30 cellular contexts compared by ENCODE assay signal in the genomic region with DNA sequence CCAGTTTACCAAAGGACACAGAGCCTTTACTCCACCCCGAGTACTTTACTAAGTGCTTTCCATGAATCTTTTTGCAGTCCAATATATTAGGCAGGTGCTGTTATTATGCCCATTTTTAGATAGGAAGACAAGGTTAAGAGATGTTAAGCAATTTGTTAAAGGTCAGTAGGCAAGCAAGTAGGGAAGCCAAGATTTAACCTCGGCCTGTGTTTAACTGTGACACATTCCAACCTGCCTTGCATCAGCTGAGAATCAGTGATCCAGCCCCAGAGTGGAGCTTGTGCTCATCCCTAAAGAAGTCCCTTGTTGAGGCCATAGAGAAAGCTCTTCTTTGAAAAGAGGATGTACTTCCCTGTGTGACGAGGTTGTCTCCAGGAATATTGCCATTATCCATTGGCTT.
"Had no signal": no experiment of that assay in that cellular context is flagged by ENCODE, and none has a peak within 500 bp of the region (broad histone marks: within the 10 kb centered on the region; RNA-seq: fewer than 3 reads in every experiment).

No MANE protein-coding gene starts in this region.

- H3K9me3 ChIP-seq: ovary, prostate gland, spleen, stomach, thoracic aorta, thyroid gland, tibial nerve, upper lobe of right lung, vagina had no signal

- H3K4me3 Mint-ChIP-seq: naive thymus-derived CD4-positive, alpha-beta T cell; natural killer cell; nephron; neural progenitor cell; stimulated activated effector memory CD8-positive, alpha-beta T cell treated with anti-CD3 and anti-CD28 coated beads, Interleukin-12 subunit alpha, Interleukin-12 subunit beta, amount 100 ng/mL, for 72 hours; stimulated activated naive B cell treated with anti-CD40 and anti-IgM and Interleukin-4, amounts not matched to agents 10 μg/mL and 1 μg/mL and 100 μg/mL, for 72 hours; stimulated activated naive CD8-positive, alpha-beta T cell treated with anti-CD3 and anti-CD28 coated beads, Interleukin-15, Interleukin-2, amounts not matched to agents 100 ng/mL and 50 ng/mL, for 24 hours; type B pancreatic cell had no signal

- H3K4me1 ChIP-seq: neural progenitor cell, parathyroid adenoma, prostate gland, spleen, stomach, thyroid gland, tibial nerve, upper lobe of right lung had no signal

- H3K4me2 ChIP-seq: neural progenitor cell, smooth muscle cell had no signal

- H3K9ac ChIP-seq: neural progenitor cell, parathyroid adenoma had no signal

- H3K27ac ChIP-seq: neural progenitor cell, ovary, parathyroid adenoma, prostate gland, spleen, stomach, thoracic aorta, thyroid gland, tibial nerve, upper lobe of right lung, vagina had no signal

- DNase-seq: naive thymus-derived CD4-positive, alpha-beta T cell; natural killer cell; occipital lobe; ovary; posterior cingulate gyrus; retina; right cardiac atrium; spleen; stimulated activated CD4-positive, alpha-beta T cell treated with anti-CD3 and anti-CD28 coated beads, Interleukin-12 subunit alpha, Interleukin-12 subunit beta, amount 100 ng/mL, for 4 hours; stimulated activated CD4-positive, alpha-beta T cell treated with anti-CD3 and anti-CD28 coated beads, Interleukin-1b, Interleukin-23, amount 100 ng/mL, for 48 hours; stimulated activated CD4-positive, alpha-beta T cell treated with anti-CD3 and anti-CD28 coated beads, Interleukin-2, amount 100 ng/mL, for 48 hours; stimulated activated CD4-positive, alpha-beta T cell treated with anti-CD3 and anti-CD28 coated beads, Interleukin-4, amount 100 ng/mL, for 24 hours; stimulated activated naive B cell treated with anti-CD40 and anti-IgM and Interleukin-4, amounts not matched to agents 10 μg/mL and 1 μg/mL and 100 μg/mL, for 72 hours; stimulated activated naive CD4-positive, alpha-beta T cell treated with Interleukin-2 at 50 U/mL for 16 hours; stomach; thyroid gland; upper lobe of right lung had no signal

- H3K9me3 Mint-ChIP-seq: naive thymus-derived CD4-positive, alpha-beta T cell; natural killer cell; nephron; neural progenitor cell; stimulated activated effector memory CD8-positive, alpha-beta T cell treated with anti-CD3 and anti-CD28 coated beads, Interleukin-12 subunit alpha, Interleukin-12 subunit beta, amount 100 ng/mL, for 72 hours; stimulated activated naive B cell treated with anti-CD40 and anti-IgM and Interleukin-4, amounts not matched to agents 10 μg/mL and 1 μg/mL and 100 μg/mL, for 72 hours; stimulated activated naive CD8-positive, alpha-beta T cell treated with anti-CD3 and anti-CD28 coated beads, Interleukin-15, Interleukin-2, amounts not matched to agents 100 ng/mL and 50 ng/mL, for 24 hours; type B pancreatic cell had no signal

- H3K27me3 Mint-ChIP-seq: stimulated activated naive B cell treated with anti-CD40 and anti-IgM and Interleukin-4, amounts not matched to agents 10 μg/mL and 1 μg/mL and 100 μg/mL, for 72 hours; stimulated activated naive CD8-positive, alpha-beta T cell treated with anti-CD3 and anti-CD28 coated beads, Interleukin-15, Interleukin-2, amounts not matched to agents 100 ng/mL and 50 ng/mL, for 24 hours had no signal

- ATAC-seq: naive thymus-derived CD4-positive, alpha-beta T cell; natural killer cell; right cardiac atrium; sciatic nerve; stimulated activated effector memory CD8-positive, alpha-beta T cell treated with anti-CD3 and anti-CD28 coated beads, Interleukin-12 subunit alpha, Interleukin-12 subunit beta, amount 100 ng/mL, for 72 hours; stimulated activated naive B cell treated with anti-CD40 and anti-IgM and Interleukin-4, amounts not matched to agents 10 μg/mL and 1 μg/mL and 100 μg/mL, for 72 hours; upper lobe of right lung had no signal

- H3K27me3 ChIP-seq: neural progenitor cell, ovary, spleen, stomach, thyroid gland, tibial nerve, upper lobe of right lung, vagina had no signal

- H3K36me3 Mint-ChIP-seq: natural killer cell; neural progenitor cell; stimulated activated effector memory CD8-positive, alpha-beta T cell treated with anti-CD3 and anti-CD28 coated beads, Interleukin-12 subunit alpha, Interleukin-12 subunit beta, amount 100 ng/mL, for 72 hours; type B pancreatic cell had no signal

- H3K4me1 Mint-ChIP-seq: natural killer cell; neural progenitor cell; stimulated activated effector memory CD8-positive, alpha-beta T cell treated with anti-CD3 and anti-CD28 coated beads, Interleukin-12 subunit alpha, Interleukin-12 subunit beta, amount 100 ng/mL, for 72 hours; stimulated activated naive B cell treated with anti-CD40 and anti-IgM and Interleukin-4, amounts not matched to agents 10 μg/mL and 1 μg/mL and 100 μg/mL, for 72 hours had no signal

- H3K36me3 ChIP-seq: neural progenitor cell, ovary, prostate gland, thoracic aorta, thyroid gland, upper lobe of right lung, vagina had no signal

- H2AFZ ChIP-seq: neural progenitor cell, parathyroid adenoma had no signal

- H3K27ac Mint-ChIP-seq: natural killer cell; nephron; neural progenitor cell; stimulated activated effector memory CD8-positive, alpha-beta T cell treated with anti-CD3 and anti-CD28 coated beads, Interleukin-12 subunit alpha, Interleukin-12 subunit beta, amount 100 ng/mL, for 72 hours; stimulated activated naive B cell treated with anti-CD40 and anti-IgM and Interleukin-4, amounts not matched to agents 10 μg/mL and 1 μg/mL and 100 μg/mL, for 72 hours; stimulated activated naive CD8-positive, alpha-beta T cell treated with anti-CD3 and anti-CD28 coated beads, Interleukin-15, Interleukin-2, amounts not matched to agents 100 ng/mL and 50 ng/mL, for 24 hours; type B pancreatic cell had no signal

- H3K4me3 ChIP-seq: neural progenitor cell, ovary, prostate gland, skin epidermis, smooth muscle cell, spleen, stomach, thoracic aorta, thyroid gland, tibial nerve, upper lobe of right lung, vagina had no signal

- H3K79me2 ChIP-seq: parathyroid adenoma had no signal
